35 cellular contexts compared by ENCODE assay signal in the genomic region with DNA sequence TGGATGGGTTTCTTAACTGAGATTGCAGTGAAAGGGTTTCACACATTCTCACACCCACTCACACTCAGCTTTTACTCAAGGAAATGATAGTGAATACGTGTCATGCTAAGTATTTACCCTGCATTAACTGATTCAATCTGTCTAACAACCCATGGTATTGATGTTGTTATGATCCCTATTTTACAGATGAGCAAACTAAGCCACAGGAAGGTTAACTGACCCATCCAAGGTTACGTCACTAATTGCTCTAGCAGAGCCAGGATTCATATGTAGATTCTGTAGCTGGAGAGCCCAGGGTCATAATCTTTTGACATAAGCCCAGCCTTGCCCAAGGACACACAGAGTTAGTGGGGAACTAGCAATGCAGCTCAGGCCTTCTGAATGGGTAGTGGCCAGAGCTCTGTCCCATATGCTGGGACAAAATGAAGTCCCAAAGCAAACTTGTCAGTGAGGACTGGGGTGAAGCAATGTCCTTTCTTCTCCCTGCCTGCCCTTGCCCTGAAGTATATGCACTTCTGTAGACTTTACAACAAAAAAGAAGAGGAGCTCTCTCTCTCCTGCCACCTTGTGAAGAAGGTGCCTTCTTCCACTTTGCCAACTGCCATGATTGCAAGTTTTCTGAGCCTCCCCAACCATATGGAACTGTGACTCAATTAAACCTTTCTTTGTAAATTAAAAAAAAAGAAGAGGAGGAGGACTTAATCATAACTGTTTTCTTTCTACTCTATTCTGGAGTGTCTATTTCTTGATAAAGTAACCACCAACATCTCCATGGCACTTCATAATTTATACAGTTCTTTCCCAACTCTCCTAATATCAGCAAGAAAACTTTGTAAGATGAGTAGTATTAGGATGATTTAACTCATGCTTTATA. TPM values are rescaled to one million over a fixed set of nuclear protein-coding genes. Genes with fewer than 3 reads are reported as not detected.
A peak's percentile ranks its signal among the peaks of the same experiment; 100 is the strongest.
DNase-seq lines count a peak whose midpoint lies in the region; ATAC-seq, FAIRE-seq and TF ChIP-seq lines count a peak whose summit lies in the region.
"Had no signal": no experiment of that assay in that cellular context is flagged by ENCODE, and none has a peak within 500 bp of the region (broad histone marks: within the 10 kb centered on the region; RNA-seq: fewer than 3 reads in every experiment).

No MANE protein-coding gene starts in this region.

- no peak for TF ChIP-seq RAD21 in K562 (CRISPR knock-in tag; conservative IDR thresholded peaks at IDR 0.05 in 1 of 2, IDR thresholded peaks at IDR 0.05 in 1 of 2)

- CTCF ChIA-PET in K562 (lab: Yijun Ruan, JAX; ENCODE audit: low intra/inter-chr PET ratio): no interaction called here

- no peak overlapping the region for H4K91ac ChIP-seq in trophoblast cell (ENCODE audit: low read depth, low read length)

- WGBS in K562 (ENCODE audit: insufficient coverage, low coverage, missing lambda C conversion rate): 25% methylated on average over 2 of the region's 2 CpGs
- no CpG with 5 or more reads among the region's 2 CpGs for WGBS in trophoblast cell (ENCODE audit: extremely low coverage, insufficient coverage, insufficient read length)

- no peak overlapping the region for H4K8ac ChIP-seq in trophoblast cell (ENCODE audit: low read depth, low read length)

- no peak overlapping the region for H3K4ac ChIP-seq in trophoblast cell (ENCODE audit: low read depth, low read length)

- intact Hi-C loops in activated CD4-positive, alpha-beta T cell treated with anti-CD3 and anti-CD28 coated beads, Interleukin-2, amount 10 ng/mL, durations not matched to agents 24 days and 14 days (cut with micrococcal nuclease): no loop called here
- intact Hi-C loops in CD14-positive monocyte (cut with micrococcal nuclease) (no loop called here), K562 (cut with micrococcal nuclease) (no loop called here)

- H3K9ac ChIP-seq in K562 (ENCODE audit: insufficient read depth in 1 of 2, low read depth in 2 of 2, low read length in 2 of 2) (no peak overlapping the region), trophoblast cell (ENCODE audit: low read length) (no peak overlapping the region)
- H3K9ac ChIP-seq: KMS-11 had no signal

- no peaks in the 10 kb centered on the region for H4K20me1 ChIP-seq in K562 (replicated peaks; ENCODE audit: control insufficient read depth, insufficient read depth, low read length)

- H3K79me1 ChIP-seq in trophoblast cell (ENCODE audit: low read length): peaks cover 1% of the 10 kb centered on the region

- no peak for FAIRE-seq in K562 (lab: Jason Lieb, UNC)
- FAIRE-seq: G401.6, pancreas, small intestine, TTC549 had no signal

- H3K27me3 Mint-ChIP-seq in activated CD4-positive, alpha-beta T cell treated with anti-CD3 and anti-CD28 coated beads, Interleukin-2, amount 10 ng/mL, durations not matched to agents 24 days and 14 days: no peaks in the 10 kb centered on the region
- peaks cover 0 to 6% (median 2%) of the 10 kb centered on the region in 3 donors for H3K27me3 Mint-ChIP-seq in CD14-positive monocyte (ENCODE audit: low read depth in 3 of 3)
- H3K27me3 Mint-ChIP-seq: activated naive CD4-positive, alpha-beta T cell treated with anti-CD3 and anti-CD28 coated beads, Interleukin-2, amount 50 U/mL, for 24 hours had no signal

- H3K4me1 Mint-ChIP-seq in activated CD4-positive, alpha-beta T cell treated with anti-CD3 and anti-CD28 coated beads, Interleukin-2, amount 10 ng/mL, durations not matched to agents 24 days and 14 days: peaks cover 6% of the 10 kb centered on the region
- peaks cover 26% of the 10 kb centered on the region for H3K4me1 Mint-ChIP-seq in CD14-positive monocyte
- H3K4me1 Mint-ChIP-seq: activated naive CD4-positive, alpha-beta T cell treated with anti-CD3 and anti-CD28 coated beads, Interleukin-2, amount 50 U/mL, for 24 hours; neural crest cell had no signal

- H3K27me3 ChIP-seq in K562 (ENCODE audit: control insufficient read depth in 2 of 2, insufficient read depth in 2 of 2, low read length in 2 of 2) (no peaks in the 10 kb centered on the region), trophoblast cell (ENCODE audit: insufficient read depth, low read length) (no peaks in the 10 kb centered on the region)
- H3K27me3 ChIP-seq: left lung, pancreas, thyroid gland had no signal

- H3K36me3 ChIP-seq in K562 (ENCODE audit: control insufficient read depth, insufficient read depth, low read length) (no peaks in the 10 kb centered on the region), trophoblast cell (ENCODE audit: control insufficient read depth in 1 of 2, insufficient read depth in 2 of 2, low read length in 2 of 2) (peaks cover 0 to 2% of the 10 kb centered on the region in 2 experiments)
- H3K36me3 ChIP-seq: left lung, pancreas, thyroid gland had no signal

- no TSS peak for BruUV-seq in K562 (replicated peaks; lab: Mats Ljungman, UMichigan)

- DNase-seq in activated CD4-positive, alpha-beta T cell treated with anti-CD3 and anti-CD28 coated beads, Interleukin-2, amount 10 ng/mL, durations not matched to agents 24 days and 14 days: no peak
- DNase-seq in activated CD4-positive, alpha-beta T cell treated with anti-CD3 and anti-CD28 coated beads, Interleukin-2, amount 50 U/mL, for 48 hours: no peak
- DNase-seq in CD14-positive monocyte (ENCODE audit: low spot score): no peak
- DNase-seq in K562 (ENCODE audit: extremely low read depth in 1 of 4, low spot score in 3 of 4): no peak
- no peak for DNase-seq in trophoblast cell
- no peak for DNase-seq in stimulated activated CD4-positive, alpha-beta T cell treated with anti-CD3 and anti-CD28 coated beads, Interleukin-1b, Interleukin-23, amount 100 ng/mL, for 48 hours
- no peak for DNase-seq in NCI-H446 treated with DMSO at 0.1 percent for 48 hours (lab: John Stamatoyannopoulos, UW)
- DNase-seq in NOMO-1 (lab: John Stamatoyannopoulos, UW; ENCODE audit: unreplicated experiment in 2 of 2): no peak
- DNase-seq: central memory CD4-positive, alpha-beta T cell; cortex of kidney; effector memory CD4-positive, alpha-beta T cell; glutamatergic neuron; H9; islet precursor cell; left lung; MM.1S; NCI-H1930; NCI-H2171 treated with DMSO at 0.1 percent for 48 hours; NCI-H510A treated with DMSO at 0.1 percent for 48 hours; pancreas; retina; small intestine; stimulated activated naive CD8-positive, alpha-beta T cell treated with anti-CD3 and anti-CD28 coated beads, Interleukin-15, amount 100 ng/mL, for 72 hours; T-helper 17 cell; thyroid gland had no signal

- peak overlapping the region; percentile 26 for H3K27ac Mint-ChIP-seq in activated CD4-positive, alpha-beta T cell treated with anti-CD3 and anti-CD28 coated beads, Interleukin-2, amount 10 ng/mL, durations not matched to agents 24 days and 14 days
- peak overlapping the region in 4 of 7 donors; percentile 26 to 85 (median 58) for H3K27ac Mint-ChIP-seq in CD14-positive monocyte
- H3K27ac Mint-ChIP-seq: activated naive CD4-positive, alpha-beta T cell treated with anti-CD3 and anti-CD28 coated beads, Interleukin-2, amount 50 U/mL, for 24 hours; H9; T-helper 17 cell had no signal

- no peak overlapping the region for H2BK5ac ChIP-seq in trophoblast cell (ENCODE audit: low read depth, low read length, poor library complexity)

- no peak overlapping the region for H2AK5ac ChIP-seq in trophoblast cell (ENCODE audit: low read length)

- H2AFZ ChIP-seq in K562 (ENCODE audit: low read depth, low read length) (no peak overlapping the region), trophoblast cell (ENCODE audit: insufficient read depth, low read length, poor library complexity) (no peak overlapping the region)

- no peak overlapping the region for H3K23ac ChIP-seq in trophoblast cell (ENCODE audit: low read length)

- TF ChIP-seq EP300 in K562 (IDR thresholded peaks at IDR 0.05; ENCODE audit: low read length): no peak

- peak overlapping the region; percentile 17 for H2BK12ac ChIP-seq in trophoblast cell (ENCODE audit: low read length)

- POLR2A ChIA-PET in K562 (lab: Yijun Ruan, JAX): interaction anchor here (1.0 to 1.1 kb wide), 2 partner anchors 11 to 17 kb away, joined by 3 to 6 read pairs; no protein-coding TSS in a partner anchor

- TF ChIP-seq CTCF in CD14-positive monocyte (IDR thresholded peaks at IDR 0.05): no peak
- no peak for TF ChIP-seq CTCF in K562 (IDR thresholded peaks at IDR 0.05 in 2 of 3, conservative IDR thresholded peaks at IDR 0.05 in 1 of 3; ENCODE audit: insufficient read depth in 2 of 3, low read depth in 1 of 3, low read length in 3 of 3)

- no peak overlapping the region for H3K4me3 Mint-ChIP-seq in activated CD4-positive, alpha-beta T cell treated with anti-CD3 and anti-CD28 coated beads, Interleukin-2, amount 10 ng/mL, durations not matched to agents 24 days and 14 days
- no peak overlapping the region for H3K4me3 Mint-ChIP-seq in CD14-positive monocyte
- H3K4me3 Mint-ChIP-seq: activated naive CD4-positive, alpha-beta T cell treated with anti-CD3 and anti-CD28 coated beads, Interleukin-2, amount 50 U/mL, for 24 hours; H9; neural crest cell; stimulated activated naive CD8-positive, alpha-beta T cell treated with anti-CD3 and anti-CD28 coated beads, Interleukin-15, amount 100 ng/mL, for 72 hours; T-helper 17 cell had no signal

- no peaks in the 10 kb centered on the region for H3K9me3 ChIP-seq in K562 (replicated peaks; ENCODE audit: control insufficient read depth, insufficient read depth, low read depth, low read length)
- no peaks in the 10 kb centered on the region for H3K9me3 ChIP-seq in trophoblast cell (ENCODE audit: insufficient read depth, low read depth, low read length)
- H3K9me3 ChIP-seq: left lung, pancreas, thyroid gland had no signal

- no peak overlapping the region for H3K27ac ChIP-seq in K562 (ENCODE audit: extremely low read depth, low read depth, low read length)
- no peak overlapping the region for H3K27ac ChIP-seq in trophoblast cell (ENCODE audit: low read depth, low read length)
- H3K27ac ChIP-seq: C4-2B, KMS-11, left lung, pancreas, SK-N-MC, thyroid gland had no signal

- H3K14ac ChIP-seq in trophoblast cell (ENCODE audit: low read length): no peak overlapping the region

- in situ Hi-C loops in K562 (cut with MboI): no loop called here

- peaks cover 12% of the 10 kb centered on the region for H3K9me3 Mint-ChIP-seq in activated CD4-positive, alpha-beta T cell treated with anti-CD3 and anti-CD28 coated beads, Interleukin-2, amount 10 ng/mL, durations not matched to agents 24 days and 14 days
- peaks cover 0 to 8% (median 4%) of the 10 kb centered on the region in 7 donors for H3K9me3 Mint-ChIP-seq in CD14-positive monocyte
- H3K9me3 Mint-ChIP-seq: activated naive CD4-positive, alpha-beta T cell treated with anti-CD3 and anti-CD28 coated beads, Interleukin-2, amount 50 U/mL, for 24 hours; H9 had no signal

- H3K4me1 ChIP-seq in K562 (replicated peaks in 1 of 2; ENCODE audit: control insufficient read depth in 2 of 2, insufficient read depth in 2 of 2, low read length in 2 of 2) (no peaks in the 10 kb centered on the region), trophoblast cell (ENCODE audit: control insufficient read depth in 1 of 2, insufficient read depth in 2 of 2, low read length in 2 of 2) (peaks cover 6% of the 10 kb centered on the region in 2 experiments)
- H3K4me1 ChIP-seq: left lung, pancreas, thyroid gland had no signal

- H4K12ac ChIP-seq in trophoblast cell (ENCODE audit: low read depth, low read length): no peak overlapping the region

- H3K4me2 ChIP-seq in K562 (ENCODE audit: insufficient read depth, low read length) (no peak overlapping the region), trophoblast cell (ENCODE audit: low read length) (no peak overlapping the region)
- H3K4me2 ChIP-seq: KMS-11 had no signal

- no peak; the same call in 2 of the 3 replicates for ATAC-seq in K562
- ATAC-seq: T-helper 17 cell had no signal

- no peak overlapping the region for H3K18ac ChIP-seq in trophoblast cell (ENCODE audit: low read length)

- H3K79me2 ChIP-seq in K562 (ENCODE audit: control insufficient read depth, insufficient read depth, low read length) (no peaks in the 10 kb centered on the region), trophoblast cell (ENCODE audit: control insufficient read depth, insufficient read depth, low read length, poor library complexity) (no peaks in the 10 kb centered on the region)

- TF ChIP-seq POLR2A in K562 (conservative IDR thresholded peaks at IDR 0.05): no peak

- peaks cover 10% of the 10 kb centered on the region for H3K36me3 Mint-ChIP-seq in activated CD4-positive, alpha-beta T cell treated with anti-CD3 and anti-CD28 coated beads, Interleukin-2, amount 10 ng/mL, durations not matched to agents 24 days and 14 days (ENCODE audit: low read depth)
- H3K36me3 Mint-ChIP-seq in CD14-positive monocyte: no peaks in the 10 kb centered on the region

- H2BK120ac ChIP-seq in trophoblast cell (ENCODE audit: insufficient read depth, low read length, poor library complexity): no peak overlapping the region

- H3K4me3 ChIP-seq in K562: no peak overlapping the region
- no peak overlapping the region for H3K4me3 ChIP-seq in trophoblast cell (ENCODE audit: low read depth, low read length)
- H3K4me3 ChIP-seq: left lung, pancreas, SK-N-MC, thyroid gland had no signal

- no peaks in the 10 kb centered on the region for H3K9me1 ChIP-seq in K562 (ENCODE audit: control insufficient read depth, insufficient read depth, low read length)

RNA-seq across cellular contexts. Expression of a gene that starts 4.9 kb away (rescaled TPM):
- not detected in 2 replicates for total RNA-seq in activated CD4-positive, alpha-beta T cell treated with anti-CD3 and anti-CD28 coated beads, Interleukin-2, amount 10 ng/mL, durations not matched to agents 24 days and 14 days
- not detected for polyA plus RNA-seq in CD14-positive monocyte
- not detected in 2 replicates for total RNA-seq in K562 (2011; cell fraction: chromatin; rRNA removed; ENCODE audit: low replicate concordance)
- total RNA-seq in K562 (2011; cell fraction: nucleolus; rRNA removed): not detected in 2 replicates
- total RNA-seq in K562 (2011; cell fraction: nucleoplasm; rRNA removed): not detected in 2 replicates
- not detected in 2 replicates for total RNA-seq in K562 (2014; rRNA removed)
- total RNA-seq in K562 (2014; rRNA removed; fragmentation: Illumina TruSeq; extraction: Trizol): not detected in 2 replicates
- not detected in 2 replicates for total RNA-seq in K562 (2015; rRNA removed; fragmentation: Illumina TruSeq; extraction: Trizol)
- total RNA-seq in K562 (2021): not detected in 2 replicates
- not detected in 2 replicates for polyA plus RNA-seq in K562 (2011; rRNA removed)
- polyA plus RNA-seq in K562 (2011; cell fraction: cytosol; rRNA removed): not detected in 2 replicates
- not detected in 2 replicates for polyA plus RNA-seq in K562 (2011; cell fraction: nucleus; rRNA removed)
- polyA plus RNA-seq in K562 (2012): not detected in 2 replicates
- not detected in 2 replicates for polyA plus RNA-seq in K562 (2014; fragmentation: Illumina TruSeq; extraction: Trizol)
- under 1 TPM in 1 of 2 experiments, not detected in 1; 0.20 TPM for polyA plus RNA-seq in K562 (2014; fragmentation: Nextera tagmentation; extraction: Ambion mirVana)
- polyA plus RNA-seq in K562 (2014; rRNA removed): not detected in 2 replicates
- polyA minus RNA-seq in K562 (2011; rRNA and poly(A)+ RNA removed): not detected in 2 replicates
- not detected in 2 replicates for polyA minus RNA-seq in K562 (2011; cell fraction: cytosol; rRNA and poly(A)+ RNA removed)
- not detected in 2 replicates for polyA minus RNA-seq in K562 (2011; cell fraction: nucleus; rRNA and poly(A)+ RNA removed)
- 0.72 and 0.81 TPM in 2 replicates for polyA plus RNA-seq in trophoblast cell (2013)
- total RNA-seq: A172; activated CD8-positive, alpha-beta memory T cell treated with anti-CD3 and anti-CD28 coated beads for 36 hours; H9; neural crest cell; OCI-LY7; T-helper 17 cell; thyroid gland had no signal

RNA-seq across cellular contexts. Expression of a gene that starts 44.0 kb away (rescaled TPM):
- total RNA-seq in activated CD4-positive, alpha-beta T cell treated with anti-CD3 and anti-CD28 coated beads, Interleukin-2, amount 10 ng/mL, durations not matched to agents 24 days and 14 days: not detected in 2 replicates
- polyA plus RNA-seq in CD14-positive monocyte: not detected
- total RNA-seq in K562 (2011; cell fraction: chromatin; rRNA removed; ENCODE audit: low replicate concordance): not detected in 2 replicates
- not detected in 2 replicates for total RNA-seq in K562 (2011; cell fraction: nucleolus; rRNA removed)
- total RNA-seq in K562 (2011; cell fraction: nucleoplasm; rRNA removed): not detected in 2 replicates
- not detected in 2 replicates for total RNA-seq in K562 (2014; rRNA removed)
- total RNA-seq in K562 (2014; rRNA removed; fragmentation: Illumina TruSeq; extraction: Trizol): not detected in 2 replicates
- not detected in 2 replicates for total RNA-seq in K562 (2015; rRNA removed; fragmentation: Illumina TruSeq; extraction: Trizol)
- total RNA-seq in K562 (2021): 0.07 and 0.18 TPM in 2 replicates
- polyA plus RNA-seq in K562 (2011; rRNA removed): not detected in 2 replicates
- polyA plus RNA-seq in K562 (2011; cell fraction: cytosol; rRNA removed): not detected in 2 replicates
- polyA plus RNA-seq in K562 (2011; cell fraction: nucleus; rRNA removed): not detected in 2 replicates
- not detected in 2 replicates for polyA plus RNA-seq in K562 (2012)
- not detected in 2 replicates for polyA plus RNA-seq in K562 (2014; fragmentation: Illumina TruSeq; extraction: Trizol)
- under 1 TPM in 1 of 2 experiments, not detected in 1; 0.08 TPM for polyA plus RNA-seq in K562 (2014; fragmentation: Nextera tagmentation; extraction: Ambion mirVana)
- polyA plus RNA-seq in K562 (2014; rRNA removed): not detected in 2 replicates
- not detected in 2 replicates for polyA minus RNA-seq in K562 (2011; rRNA and poly(A)+ RNA removed)
- polyA minus RNA-seq in K562 (2011; cell fraction: cytosol; rRNA and poly(A)+ RNA removed): not detected in 2 replicates
- not detected in 2 replicates for polyA minus RNA-seq in K562 (2011; cell fraction: nucleus; rRNA and poly(A)+ RNA removed)
- polyA plus RNA-seq in trophoblast cell (2013): 0.01 and 0.03 TPM in 2 replicates
- total RNA-seq: A172; activated CD8-positive, alpha-beta memory T cell treated with anti-CD3 and anti-CD28 coated beads for 36 hours; H9; left lung; neural crest cell; OCI-LY7; T-helper 17 cell; thyroid gland had no signal
